Comparison of ENCODE assay signal across 18 cellular contexts in the genomic region with DNA sequence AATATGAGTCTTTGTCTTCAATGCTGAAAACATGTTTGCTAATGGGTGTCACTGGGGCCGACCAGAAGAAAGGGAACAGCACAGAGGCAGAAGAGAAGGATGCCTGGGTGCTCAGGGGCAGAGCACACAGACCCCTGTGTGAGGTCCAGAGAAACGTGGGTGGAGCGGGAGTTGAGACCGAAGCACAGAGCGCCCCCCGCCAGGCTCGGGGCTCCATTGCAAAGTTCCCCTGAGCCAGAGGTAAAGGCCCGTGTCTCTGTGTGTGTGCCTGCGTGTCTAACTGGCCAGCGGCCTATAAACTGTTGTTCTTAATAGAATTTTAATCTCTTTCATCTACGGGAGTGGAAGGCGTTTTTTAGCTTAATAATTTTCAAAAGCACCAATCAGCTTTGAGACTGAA.
"Had no signal": no experiment of that assay in that cellular context is flagged by ENCODE, and none has a peak within 500 bp of the region (broad histone marks: within the 10 kb centered on the region; RNA-seq: fewer than 3 reads in every experiment).

No MANE protein-coding gene starts in this region.

- H3K9me3 ChIP-seq: left lung, mucosa of descending colon, upper lobe of left lung had no signal

- H3K27me3 ChIP-seq: dorsolateral prefrontal cortex, upper lobe of left lung had no signal

- H3K27me3 Mint-ChIP-seq: activated naive CD8-positive, alpha-beta T cell treated with anti-CD3 and anti-CD28 coated beads, Interleukin-2, amount 10 ng/mL, durations not matched to agents 7 days and 5 days; stimulated activated naive CD8-positive, alpha-beta T cell treated with anti-CD3 and anti-CD28 coated beads, Interleukin-15, amount 100 ng/mL, for 72 hours had no signal

- ATAC-seq: activated CD4-positive, alpha-beta T cell treated with anti-CD3 and anti-CD28 coated beads for 36 hours; left lung; naive thymus-derived CD8-positive, alpha-beta T cell; stimulated activated naive CD8-positive, alpha-beta T cell treated with anti-CD3 and anti-CD28 coated beads, Interleukin-15, amount 100 ng/mL, for 72 hours had no signal

- H3K4me3 ChIP-seq: dorsolateral prefrontal cortex, left lung, mucosa of descending colon, skin epidermis, upper lobe of left lung had no signal

- H3K27ac Mint-ChIP-seq: activated CD4-positive, alpha-beta memory T cell treated with anti-CD3 and anti-CD28 coated beads for 36 hours; activated CD4-positive, alpha-beta T cell treated with anti-CD3 and anti-CD28 coated beads for 36 hours; activated naive CD8-positive, alpha-beta T cell treated with anti-CD3 and anti-CD28 coated beads, Interleukin-2, amount 10 ng/mL, durations not matched to agents 7 days and 5 days; naive thymus-derived CD8-positive, alpha-beta T cell; stimulated activated naive CD8-positive, alpha-beta T cell treated with anti-CD3 and anti-CD28 coated beads, Interleukin-15, amount 100 ng/mL, for 72 hours had no signal

- H3K36me3 Mint-ChIP-seq: activated CD4-positive, alpha-beta memory T cell treated with anti-CD3 and anti-CD28 coated beads for 36 hours; activated naive CD8-positive, alpha-beta T cell treated with anti-CD3 and anti-CD28 coated beads, Interleukin-2, amount 10 ng/mL, durations not matched to agents 7 days and 5 days; naive thymus-derived CD8-positive, alpha-beta T cell had no signal

- H3K4me1 Mint-ChIP-seq: activated CD4-positive, alpha-beta T cell treated with anti-CD3 and anti-CD28 coated beads for 36 hours; activated naive CD8-positive, alpha-beta T cell treated with anti-CD3 and anti-CD28 coated beads, Interleukin-2, amount 10 ng/mL, durations not matched to agents 7 days and 5 days; naive thymus-derived CD8-positive, alpha-beta T cell; stimulated activated naive CD8-positive, alpha-beta T cell treated with anti-CD3 and anti-CD28 coated beads, Interleukin-15, amount 100 ng/mL, for 72 hours had no signal

- H3K36me3 ChIP-seq: left lung, upper lobe of left lung, WERI-Rb-1 had no signal

- H3K4me1 ChIP-seq: left lung had no signal

- H3K4me3 Mint-ChIP-seq: activated CD4-positive, alpha-beta memory T cell treated with anti-CD3 and anti-CD28 coated beads for 36 hours; activated CD4-positive, alpha-beta T cell treated with anti-CD3 and anti-CD28 coated beads for 36 hours; activated naive CD8-positive, alpha-beta T cell treated with anti-CD3 and anti-CD28 coated beads, Interleukin-2, amount 10 ng/mL, durations not matched to agents 7 days and 5 days; naive thymus-derived CD8-positive, alpha-beta T cell; stimulated activated naive CD8-positive, alpha-beta T cell treated with anti-CD3 and anti-CD28 coated beads, Interleukin-15, amount 100 ng/mL, for 72 hours had no signal

- H3K9me3 Mint-ChIP-seq: activated CD4-positive, alpha-beta memory T cell treated with anti-CD3 and anti-CD28 coated beads for 36 hours; stimulated activated naive CD8-positive, alpha-beta T cell treated with anti-CD3 and anti-CD28 coated beads, Interleukin-15, amount 100 ng/mL, for 72 hours had no signal

- H3K27ac ChIP-seq: left lung, skin epidermis, upper lobe of left lung, WERI-Rb-1 had no signal

- DNase-seq: activated CD4-positive, alpha-beta memory T cell treated with anti-CD3 and anti-CD28 coated beads for 36 hours; activated CD4-positive, alpha-beta T cell treated with anti-CD3 and anti-CD28 coated beads for 36 hours; activated naive CD4-positive, alpha-beta T cell treated with Interleukin-2 at 50 U/mL for 16 hours; activated naive CD8-positive, alpha-beta T cell treated with anti-CD3 and anti-CD28 coated beads, Interleukin-2, amount 10 ng/mL, durations not matched to agents 7 days and 5 days; activated T-cell treated with anti-CD3 and anti-CD28 coated beads for 4 hours; erythroblast; foreskin melanocyte; left lung; mucosa of descending colon; naive thymus-derived CD8-positive, alpha-beta T cell; stimulated activated CD4-positive, alpha-beta T cell treated with anti-CD3 and anti-CD28 coated beads, Interleukin-4, amount 100 ng/mL, for 1 hour; stimulated activated naive CD8-positive, alpha-beta T cell treated with anti-CD3 and anti-CD28 coated beads, Interleukin-15, amount 100 ng/mL, for 72 hours; SW 1271; T-helper 2 cell; WERI-Rb-1 had no signal
